ENCODE assay signal across 26 cellular contexts in the genomic region with DNA sequence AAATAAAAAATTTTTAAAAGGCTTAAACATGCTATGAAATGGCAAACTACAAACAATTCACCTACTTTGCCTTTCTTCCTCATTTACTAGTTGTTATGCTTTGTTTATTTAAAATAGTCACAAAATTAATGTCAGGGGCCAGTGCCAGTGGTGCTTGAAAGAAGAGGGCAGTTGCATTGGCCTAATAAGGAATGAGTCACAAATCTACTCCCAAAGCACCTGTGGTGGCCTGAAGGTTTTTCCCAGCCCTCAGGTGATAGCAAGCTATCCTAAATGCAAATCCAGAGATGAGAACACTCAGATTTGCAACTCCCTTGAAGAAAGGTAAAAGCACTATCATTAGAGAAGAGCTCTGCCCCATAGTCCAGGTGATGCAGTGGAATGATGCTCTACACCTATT.
"Had no signal": no experiment of that assay in that cellular context is flagged by ENCODE, and none has a peak within 500 bp of the region (broad histone marks: within the 10 kb centered on the region; RNA-seq: fewer than 3 reads in every experiment).

No MANE protein-coding gene starts in this region.

- DNase-seq: dorsolateral prefrontal cortex; effector CD4-positive, alpha-beta T cell; foreskin fibroblast; glutamatergic neuron; heart right ventricle; hippocampal formation; left colon; left ventricle myocardium superior; lower lobe of right lung; natural killer cell; occipital lobe; ovary; right lobe of liver; small intestine; stimulated activated CD4-positive, alpha-beta T cell treated with anti-CD3 and anti-CD28 coated beads, Interleukin-15, amount 100 ng/mL, for 24 hours; stimulated activated CD4-positive, alpha-beta T cell treated with anti-CD3 and anti-CD28 coated beads, Interleukin-2, amount 100 ng/mL, for 48 hours; stimulated activated CD8-positive, alpha-beta memory T cell treated with anti-CD3 and anti-CD28 coated beads, Interleukin-4, amount 100 ng/mL, for 48 hours; stimulated activated naive CD4-positive, alpha-beta T cell; stimulated activated naive CD8-positive, alpha-beta T cell treated with anti-CD3 and anti-CD28 coated beads, Interleukin-15, amount 100 ng/mL, for 72 hours; transverse colon; upper lobe of right lung; uterus had no signal

- ATAC-seq: gastroesophageal sphincter; heart right ventricle; left colon; left ventricle myocardium superior; natural killer cell; stimulated activated naive CD8-positive, alpha-beta T cell treated with anti-CD3 and anti-CD28 coated beads, Interleukin-15, amount 100 ng/mL, for 72 hours; upper lobe of right lung had no signal

- H3K27me3 ChIP-seq: dorsolateral prefrontal cortex, gastroesophageal sphincter, heart right ventricle, ovary, right lobe of liver, suprapubic skin, transverse colon, upper lobe of right lung, uterus had no signal

- H3K36me3 ChIP-seq: gastroesophageal sphincter, heart right ventricle, lower lobe of right lung, ovary, right lobe of liver, suprapubic skin, transverse colon, upper lobe of right lung, uterus had no signal

- H3K9me3 ChIP-seq: gastroesophageal sphincter, heart right ventricle, lower lobe of right lung, ovary, right lobe of liver, suprapubic skin, transverse colon, upper lobe of right lung, uterus had no signal

- H3K4me1 ChIP-seq: right lobe of liver, uterus had no signal

- FAIRE-seq: colon, islet of Langerhans, small intestine had no signal

- H3K27ac ChIP-seq: heart right ventricle, lower lobe of right lung, ovary, right lobe of liver, suprapubic skin, transverse colon, upper lobe of right lung, uterus had no signal

- H3K4me3 ChIP-seq: dorsolateral prefrontal cortex, gastroesophageal sphincter, heart right ventricle, lower lobe of right lung, ovary, right lobe of liver, suprapubic skin, transverse colon, upper lobe of right lung, uterus had no signal
